Comparison of ENCODE assay signal across 11 cellular contexts in the genomic region with DNA sequence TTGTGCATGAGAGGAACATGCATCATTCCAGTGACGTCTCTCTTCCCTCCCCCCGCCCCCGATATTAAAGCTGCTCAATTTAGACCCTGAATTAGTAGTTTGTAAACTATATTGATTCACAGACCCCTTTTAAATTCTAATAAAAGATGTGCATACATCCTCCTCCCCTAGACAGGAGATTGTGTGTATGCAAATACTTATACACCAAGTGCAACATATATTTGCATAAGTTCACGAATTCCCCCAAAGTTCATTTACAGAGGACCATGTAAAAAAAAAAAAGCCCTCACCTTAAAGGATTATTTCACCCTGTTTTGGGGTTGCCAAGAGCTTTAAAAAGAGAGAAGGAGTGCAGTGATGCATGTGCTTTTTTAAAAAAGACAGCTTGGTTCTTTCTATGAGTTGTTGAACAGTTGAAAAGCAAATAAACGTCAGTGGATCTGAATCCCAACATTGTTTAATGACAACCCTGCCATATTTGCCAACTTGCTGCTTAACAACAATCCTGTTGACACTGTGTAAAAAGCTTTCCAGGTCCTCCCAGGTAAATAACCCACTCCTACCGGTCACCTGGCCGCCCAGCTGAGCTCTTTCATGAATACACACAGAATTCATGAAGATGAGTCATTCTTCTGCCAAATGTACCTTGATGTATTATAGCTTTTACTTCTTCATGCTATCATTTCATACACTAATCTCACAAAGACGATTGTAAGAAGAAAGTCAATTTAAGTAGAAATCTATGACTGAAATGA.
DNase-seq lines count a peak whose midpoint lies in the region; ATAC-seq, FAIRE-seq and TF ChIP-seq lines count a peak whose summit lies in the region.
"Had no signal": no experiment of that assay in that cellular context is flagged by ENCODE, and none has a peak within 500 bp of the region (broad histone marks: within the 10 kb centered on the region; RNA-seq: fewer than 3 reads in every experiment).

No MANE protein-coding gene starts in this region.

- no peak for FAIRE-seq in kidney (lab: Jason Lieb, UNC)
- FAIRE-seq: RCC 7860 had no signal

- H3K4me1 ChIP-seq in Peyer's patch: no peaks in the 10 kb centered on the region
- peaks cover 0 to 3% of the 10 kb centered on the region in 2 donors for H3K4me1 ChIP-seq in kidney (ENCODE audit: control insufficient read depth in 1 of 2, insufficient read depth in 1 of 2, low read depth in 1 of 2, low read length in 2 of 2)

- no peak overlapping the region for H3K27ac ChIP-seq in Peyer's patch
- no peak overlapping the region for H3K27ac ChIP-seq in kidney (ENCODE audit: low read depth in 2 of 2, low read length in 2 of 2)

- H3K27me3 ChIP-seq in Peyer's patch: no peaks in the 10 kb centered on the region

- no peak for TF ChIP-seq CTCF in Peyer's patch (IDR thresholded peaks at IDR 0.05)
- TF ChIP-seq CTCF in kidney (IDR thresholded peaks at IDR 0.05; ENCODE audit: borderline replicate concordance, extremely low read depth, insufficient read depth): no peak

- H3K36me3 ChIP-seq in Peyer's patch (no peaks in the 10 kb centered on the region), kidney (ENCODE audit: control insufficient read depth in 1 of 2, insufficient read depth in 2 of 2, low read length in 2 of 2) (no peaks in the 10 kb centered on the region)

- no peak for ATAC-seq in GM21825 (IDR thresholded peaks at IDR 0.05; ENCODE audit: unreplicated experiment)

- H3K9ac ChIP-seq in kidney (ENCODE audit: low read length in 2 of 2): no peak overlapping the region

- H3K4me3 ChIP-seq in Peyer's patch: no peak overlapping the region
- H3K4me3 ChIP-seq in kidney (ENCODE audit: low read length in 2 of 2): no peak overlapping the region

- intact Hi-C loops in kidney (cut with DNase I): no loop called here

- no peak for TF ChIP-seq POLR2A in Peyer's patch (IDR thresholded peaks at IDR 0.05)

- no peaks in the 10 kb centered on the region for H3K9me3 ChIP-seq in Peyer's patch
- no peaks in the 10 kb centered on the region for H3K9me3 ChIP-seq in kidney (ENCODE audit: control insufficient read depth in 1 of 2, low read length in 2 of 2)

- peak; percentile 87 for DNase-seq in COLO668 (lab: John Stamatoyannopoulos, UW; ENCODE audit: unreplicated experiment)
- peak; percentile 51 for DNase-seq in NCI-H1436 treated with DMSO at 0.1 percent for 48 hours (lab: John Stamatoyannopoulos, UW)
- DNase-seq in Peyer's patch: peak in 2 of 3 donors; percentile 51 to 53
- peak; percentile 73 for DNase-seq in kidney
- DNase-seq in DMS79 (lab: John Stamatoyannopoulos, UW): no peak
- no peak for DNase-seq in activated CD4-positive, alpha-beta T cell treated with anti-CD3 and anti-CD28 coated beads for 1 hour
- DNase-seq in NOMO-1 treated with DMSO at 0.1 percent for 48 hours (lab: John Stamatoyannopoulos, UW; ENCODE audit: unreplicated experiment): no peak
- DNase-seq: activated CD4-positive, CD25-positive, alpha-beta regulatory T cell treated with anti-CD3 and anti-CD28 coated beads, Interleukin-2, amount 50 U/mL, for 72 hours; activated naive CD4-positive, alpha-beta T cell treated with Interleukin-2 at 50 U/mL for 16 hours had no signal

Comparison
In these comparisons a context has a peak if more than half of its experiments do, and no peak if none do; other contexts are left out.
1. DNase-seq: peak in COLO668 (single experiment), NCI-H1436 treated with DMSO at 0.1 percent for 48 hours (single experiment), Peyer's patch (2 of 3) and kidney (single experiment); none in DMS79 (single experiment), activated CD4-positive, alpha-beta T cell treated with anti-CD3 and anti-CD28 coated beads for 1 hour (single experiment) and NOMO-1 treated with DMSO at 0.1 percent for 48 hours (single experiment).